In genomic region chrX:1112321-1112720, GRCh38 we compare ENCODE assay signal across 1 cellular context.
TF ChIP-seq lines count a peak whose summit lies in the region.

No MANE protein-coding gene starts in this region.

TF ChIP-seq in H1, 55 proteins besides CTCF, POLR2A, EP300 and RAD21:
- no peak for TF ChIP-seq JUN (IDR thresholded peaks at IDR 0.05; ENCODE audit: low read depth, low read length)
- no peak for TF ChIP-seq RXRA (IDR thresholded peaks at IDR 0.05; ENCODE audit: insufficient read depth, low read depth, low read length)
- no peak for TF ChIP-seq EGR1 (IDR thresholded peaks at IDR 0.05; ENCODE audit: borderline replicate concordance, low read depth, low read length)
- no peak for TF ChIP-seq SRF (IDR thresholded peaks at IDR 0.05; ENCODE audit: low read depth, low read length)
- TF ChIP-seq CHD1 (IDR thresholded peaks at IDR 0.05; ENCODE audit: low read depth, low read length), result no peak
- TF ChIP-seq EZH2 (IDR thresholded peaks at IDR 0.05; ENCODE audit: low read depth, low read length, severe bottlenecking), result no peak
- no peak for TF ChIP-seq ATF2 (IDR thresholded peaks at IDR 0.05; ENCODE audit: low read length)
- no peak for TF ChIP-seq BACH1 (IDR thresholded peaks at IDR 0.05; ENCODE audit: low read length)
- TF ChIP-seq MAFK (IDR thresholded peaks at IDR 0.05; ENCODE audit: low read depth, low read length), result no peak
- no peak for TF ChIP-seq JUND (IDR thresholded peaks at IDR 0.05; ENCODE audit: low read length)
